Comparison of ENCODE assay signal across 30 cellular contexts in genomic region chr2:124193706-124194105, GRCh38.
"Had no signal": no experiment of that assay in that cellular context is flagged by ENCODE, and none has a peak within 500 bp of the region (broad histone marks: within the 10 kb centered on the region; RNA-seq: fewer than 3 reads in every experiment).

No MANE protein-coding gene starts in this region.

- H3K4me2 ChIP-seq: smooth muscle cell had no signal

- H3K4me3 Mint-ChIP-seq: activated CD8-positive, alpha-beta memory T cell treated with anti-CD3 and anti-CD28 coated beads, Interleukin-2, amount 10 ng/mL, durations not matched to agents 7 days and 5 days; activated CD8-positive, alpha-beta T cell treated with anti-CD3 and anti-CD28 coated beads, Interleukin-2, amount 10 ng/mL, durations not matched to agents 7 days and 5 days; dendritic cell treated with granulocyte-macrophage colony-stimulating factor and Interleukin-4, amounts not matched to agents 40 ng/mL and 50 ng/mL, for 4 days; mesothelial cell of epicardium; naive B cell; stimulated activated memory B cell treated with anti-CD40 and anti-IgM and Interleukin-4, amounts not matched to agents 10 μg/mL and 1 μg/mL and 100 μg/mL, for 72 hours; stimulated activated naive CD8-positive, alpha-beta T cell treated with anti-CD3 and anti-CD28 coated beads, Interleukin-15, amount 100 ng/mL, for 72 hours; WTC11 had no signal

- H3K4me1 ChIP-seq: breast epithelium, esophagus muscularis mucosa, foreskin keratinocyte, heart left ventricle, psoas muscle, thyroid gland, upper lobe of left lung, vagina had no signal

- H3K27ac ChIP-seq: breast epithelium, esophagus muscularis mucosa, foreskin keratinocyte, heart left ventricle, ovary, psoas muscle, thyroid gland, upper lobe of left lung, vagina had no signal

- DNase-seq: activated CD4-positive, alpha-beta T cell treated with anti-CD3 and anti-CD28 coated beads for 1 hour; activated CD4-positive, alpha-beta T cell treated with anti-CD3 and anti-CD28 coated beads, Interleukin-2, amount 50 U/mL, for 1 hour; activated CD8-positive, alpha-beta memory T cell treated with anti-CD3 and anti-CD28 coated beads, Interleukin-2, amount 10 ng/mL, durations not matched to agents 7 days and 5 days; activated CD8-positive, alpha-beta T cell treated with anti-CD3 and anti-CD28 coated beads, Interleukin-2, amount 10 ng/mL, durations not matched to agents 7 days and 5 days; activated naive CD4-positive, alpha-beta T cell; activated T-cell treated with anti-CD3 and anti-CD28 coated beads, Interleukin-2, amount 50 U/mL, for 48 hours; central memory CD4-positive, alpha-beta T cell; effector CD4-positive, alpha-beta T cell; foreskin keratinocyte; heart left ventricle; hypothalamus; naive B cell; ovary; psoas muscle; stimulated activated CD4-positive, alpha-beta T cell treated with anti-CD3 and anti-CD28 coated beads, Interleukin-1b, Interleukin-23, amount 100 ng/mL, for 48 hours; stimulated activated CD4-positive, alpha-beta T cell treated with anti-CD3 and anti-CD28 coated beads, Interleukin-4, amount 100 ng/mL, for 4 hours; stimulated activated CD8-positive, alpha-beta memory T cell treated with anti-CD3 and anti-CD28 coated beads, Interleukin-4, amount 100 ng/mL, for 48 hours; stimulated activated naive CD8-positive, alpha-beta T cell treated with anti-CD3 and anti-CD28 coated beads, Interleukin-15, amount 100 ng/mL, for 72 hours; thyroid gland; upper lobe of left lung had no signal

- H3K9me3 Mint-ChIP-seq: mesothelial cell of epicardium, WTC11 had no signal

- H3K27me3 Mint-ChIP-seq: activated CD8-positive, alpha-beta memory T cell treated with anti-CD3 and anti-CD28 coated beads, Interleukin-2, amount 10 ng/mL, durations not matched to agents 7 days and 5 days; dendritic cell treated with granulocyte-macrophage colony-stimulating factor and Interleukin-4, amounts not matched to agents 40 ng/mL and 50 ng/mL, for 4 days; naive B cell; stimulated activated memory B cell treated with anti-CD40 and anti-IgM and Interleukin-4, amounts not matched to agents 10 μg/mL and 1 μg/mL and 100 μg/mL, for 72 hours; stimulated activated naive CD8-positive, alpha-beta T cell treated with anti-CD3 and anti-CD28 coated beads, Interleukin-15, amount 100 ng/mL, for 72 hours had no signal

- H3K27ac Mint-ChIP-seq: activated CD8-positive, alpha-beta memory T cell treated with anti-CD3 and anti-CD28 coated beads, Interleukin-2, amount 10 ng/mL, durations not matched to agents 7 days and 5 days; activated CD8-positive, alpha-beta T cell treated with anti-CD3 and anti-CD28 coated beads, Interleukin-2, amount 10 ng/mL, durations not matched to agents 7 days and 5 days; activated naive CD4-positive, alpha-beta T cell treated with anti-CD3 and anti-CD28 coated beads, Interleukin-2, amount 50 U/mL, for 72 hours; activated T-helper 2 cell treated with anti-CD3 and anti-CD28 coated beads, Interferon-gamma antibody, Interleukin-2, Interleukin-4, amounts not matched to agents 10 μg/mL and 5 μg/mL and 100 μg/mL, durations not matched to agents 14 hours and 24 hours and 36 hours; dendritic cell treated with granulocyte-macrophage colony-stimulating factor and Interleukin-4, amounts not matched to agents 40 ng/mL and 50 ng/mL, for 4 days; mesothelial cell of epicardium; stimulated activated memory B cell treated with anti-CD40 and anti-IgM and Interleukin-4, amounts not matched to agents 10 μg/mL and 1 μg/mL and 100 μg/mL, for 72 hours; stimulated activated naive CD8-positive, alpha-beta T cell treated with anti-CD3 and anti-CD28 coated beads, Interleukin-15, amount 100 ng/mL, for 72 hours; WTC11 had no signal

- H3K4me1 Mint-ChIP-seq: activated CD8-positive, alpha-beta memory T cell treated with anti-CD3 and anti-CD28 coated beads, Interleukin-2, amount 10 ng/mL, durations not matched to agents 7 days and 5 days; mesothelial cell of epicardium; naive B cell; stimulated activated memory B cell treated with anti-CD40 and anti-IgM and Interleukin-4, amounts not matched to agents 10 μg/mL and 1 μg/mL and 100 μg/mL, for 72 hours; stimulated activated naive CD8-positive, alpha-beta T cell treated with anti-CD3 and anti-CD28 coated beads, Interleukin-15, amount 100 ng/mL, for 72 hours had no signal

- H3K4me3 ChIP-seq: breast epithelium, esophagus muscularis mucosa, heart left ventricle, ovary, psoas muscle, smooth muscle cell, thyroid gland, upper lobe of left lung, vagina had no signal

- ATAC-seq: activated CD8-positive, alpha-beta memory T cell treated with anti-CD3 and anti-CD28 coated beads, Interleukin-2, amount 10 ng/mL, durations not matched to agents 7 days and 5 days; activated CD8-positive, alpha-beta T cell treated with anti-CD3 and anti-CD28 coated beads, Interleukin-2, amount 10 ng/mL, durations not matched to agents 7 days and 5 days; activated naive CD4-positive, alpha-beta T cell treated with anti-CD3 and anti-CD28 coated beads, Interleukin-2, amount 50 U/mL, for 72 hours; foreskin keratinocyte; heart left ventricle; psoas muscle; stimulated activated memory B cell treated with anti-CD40 and anti-IgM and Interleukin-4, amounts not matched to agents 10 μg/mL and 1 μg/mL and 100 μg/mL, for 72 hours; stimulated activated naive CD8-positive, alpha-beta T cell treated with anti-CD3 and anti-CD28 coated beads, Interleukin-15, amount 100 ng/mL, for 72 hours; WTC11 had no signal

- H3K36me3 Mint-ChIP-seq: activated CD8-positive, alpha-beta memory T cell treated with anti-CD3 and anti-CD28 coated beads, Interleukin-2, amount 10 ng/mL, durations not matched to agents 7 days and 5 days; mesothelial cell of epicardium; naive B cell; stimulated activated memory B cell treated with anti-CD40 and anti-IgM and Interleukin-4, amounts not matched to agents 10 μg/mL and 1 μg/mL and 100 μg/mL, for 72 hours; WTC11 had no signal

- H3K27me3 ChIP-seq: breast epithelium, esophagus muscularis mucosa, foreskin keratinocyte, heart left ventricle, ovary, thyroid gland, upper lobe of left lung, vagina had no signal

- H3K36me3 ChIP-seq: breast epithelium, esophagus muscularis mucosa, heart left ventricle, ovary, thyroid gland, upper lobe of left lung, vagina had no signal
